ENCODE assay signal across 8 cellular contexts in genomic region chr13:91647361-91647970, GRCh38.
DNase-seq lines count a peak whose midpoint lies in the region; ATAC-seq lines count a peak whose summit lies in the region.

No MANE protein-coding gene starts in this region.

- no peak overlapping the region for H3K4me3 Mint-ChIP-seq in stimulated activated naive B cell treated with anti-CD40 and anti-IgM and Interleukin-4, amounts not matched to agents 10 μg/mL and 1 μg/mL and 100 μg/mL, for 72 hours

- H3K36me3 ChIP-seq in NT2/D1 (ENCODE audit: insufficient read depth, insufficient read length, low read length): no peaks in the 10 kb centered on the region

- H3K9me3 ChIP-seq in NT2/D1 (ENCODE audit: insufficient read depth, low read length): no peaks in the 10 kb centered on the region

- H3K9me3 Mint-ChIP-seq in stimulated activated naive B cell treated with anti-CD40 and anti-IgM and Interleukin-4, amounts not matched to agents 10 μg/mL and 1 μg/mL and 100 μg/mL, for 72 hours: peaks cover 0 to 7% of the 10 kb centered on the region in 2 donors

- DNase-seq in AG20443 (ENCODE audit: low spot score) (peak; percentile 5), NT2/D1 (ENCODE audit: low read depth, low spot score) (peak; percentile 43), glomerular visceral epithelial cell (ENCODE audit: extremely low spot score) (peak; percentile 32), MV-4-11 (lab: John Stamatoyannopoulos, UW) (no peak), NCI-H510A treated with DMSO at 0.1 percent for 48 hours (lab: John Stamatoyannopoulos, UW) (no peak)
- DNase-seq in stimulated activated naive B cell treated with anti-CD40 and anti-IgM and Interleukin-4, amounts not matched to agents 10 μg/mL and 1 μg/mL and 100 μg/mL, for 72 hours: no peak

- no peaks in the 10 kb centered on the region for H3K4me1 ChIP-seq in NT2/D1 (ENCODE audit: insufficient read depth, insufficient read length)

- H3K27me3 ChIP-seq in NT2/D1 (ENCODE audit: insufficient read depth, insufficient read length): no peaks in the 10 kb centered on the region

- H3K4me3 ChIP-seq in NT2/D1 (ENCODE audit: insufficient read length, low read depth): no peak overlapping the region

- no peaks in the 10 kb centered on the region for H3K4me1 Mint-ChIP-seq in stimulated activated naive B cell treated with anti-CD40 and anti-IgM and Interleukin-4, amounts not matched to agents 10 μg/mL and 1 μg/mL and 100 μg/mL, for 72 hours

- no peaks in the 10 kb centered on the region for H3K27me3 Mint-ChIP-seq in stimulated activated naive B cell treated with anti-CD40 and anti-IgM and Interleukin-4, amounts not matched to agents 10 μg/mL and 1 μg/mL and 100 μg/mL, for 72 hours

- no peaks in the 10 kb centered on the region for H3K36me3 Mint-ChIP-seq in stimulated activated naive B cell treated with anti-CD40 and anti-IgM and Interleukin-4, amounts not matched to agents 10 μg/mL and 1 μg/mL and 100 μg/mL, for 72 hours

- no peak overlapping the region for H3K9ac ChIP-seq in NT2/D1 (ENCODE audit: insufficient read length, low read depth)

- peak; percentile 73 for ATAC-seq in GM21515 (IDR thresholded peaks at IDR 0.05; ENCODE audit: unreplicated experiment)
- no peak for ATAC-seq in GM19455 (IDR thresholded peaks at IDR 0.05; ENCODE audit: unreplicated experiment)
- ATAC-seq in stimulated activated naive B cell treated with anti-CD40 and anti-IgM and Interleukin-4, amounts not matched to agents 10 μg/mL and 1 μg/mL and 100 μg/mL, for 72 hours (replicated peaks): no peak

- no peak overlapping the region for H3K27ac Mint-ChIP-seq in stimulated activated naive B cell treated with anti-CD40 and anti-IgM and Interleukin-4, amounts not matched to agents 10 μg/mL and 1 μg/mL and 100 μg/mL, for 72 hours

Comparison
In these comparisons a context has a peak if more than half of its experiments do, and no peak if none do; other contexts are left out.
1. DNase-seq: peak in AG20443 (single experiment), NT2/D1 (single experiment) and glomerular visceral epithelial cell (single experiment); none in MV-4-11 (single experiment), NCI-H510A treated with DMSO at 0.1 percent for 48 hours (single experiment) and stimulated activated naive B cell treated with anti-CD40 and anti-IgM and Interleukin-4, amounts not matched to agents 10 μg/mL and 1 μg/mL and 100 μg/mL, for 72 hours (single experiment).